Comparison of ENCODE assay signal across 13 cellular contexts in genomic region chr12:591571-592505, GRCh38.
DNase-seq lines count a peak whose midpoint lies in the region; ATAC-seq and TF ChIP-seq lines count a peak whose summit lies in the region.
"Had no signal": no experiment of that assay in that cellular context is flagged by ENCODE, and none has a peak within 500 bp of the region (broad histone marks: within the 10 kb centered on the region; RNA-seq: fewer than 3 reads in every experiment).

No MANE protein-coding gene starts in this region.

- no peak for ATAC-seq in HG03095 (IDR thresholded peaks at IDR 0.05; ENCODE audit: unreplicated experiment)

- H3K36me3 ChIP-seq in adrenal gland (replicated peaks in 1 of 2), result no peaks in the 10 kb centered on the region
- no peaks in the 10 kb centered on the region for H3K36me3 ChIP-seq in liver (ENCODE audit: control insufficient read depth in 4 of 4, insufficient read depth in 3 of 4, low read depth in 1 of 4, low read length in 3 of 4)
- H3K36me3 ChIP-seq: prostate gland had no signal

- peak overlapping the region; percentile 16 to 66 (median 50) for H3K27ac ChIP-seq in adrenal gland
- no peak overlapping the region for H3K27ac ChIP-seq in liver (ENCODE audit: low read depth in 1 of 2, low read length in 2 of 2)
- H3K27ac ChIP-seq in RWPE1, result no peak overlapping the region
- H3K27ac ChIP-seq: 22Rv1, prostate gland had no signal

- TF ChIP-seq RAD21 in liver (IDR thresholded peaks at IDR 0.05), result no peak

- no peak overlapping the region for H3K4me3 ChIP-seq in adrenal gland
- no peak overlapping the region for H3K4me3 ChIP-seq in liver (ENCODE audit: low read depth in 1 of 3, low read length in 3 of 3)
- H3K4me3 ChIP-seq: prostate gland had no signal

- POLR2A ChIA-PET in RWPE1 (lab: Yijun Ruan, JAX; ENCODE audit: low non-redundant PET), result no interaction called here

- H3K27me3 ChIP-seq in adrenal gland (no peaks in the 10 kb centered on the region), liver (ENCODE audit: control insufficient read depth in 4 of 4, insufficient read depth in 4 of 4, low read length in 3 of 4) (no peaks in the 10 kb centered on the region)

- TF ChIP-seq CTCF in adrenal gland (IDR thresholded peaks at IDR 0.05) (peak in 1 of 6 experiments; percentile 0), liver (IDR thresholded peaks at IDR 0.05; ENCODE audit: low read depth, low read length, missing input control) (no peak), RWPE1 (conservative IDR thresholded peaks at IDR 0.05; ENCODE audit: low read depth) (no peak)

- H3K4me1 ChIP-seq in adrenal gland (replicated peaks in 1 of 2) (peaks cover 13 to 14% of the 10 kb centered on the region in 2 donors), liver (ENCODE audit: control insufficient read depth in 4 of 4, insufficient read depth in 4 of 4, low read length in 3 of 4) (peaks cover 0 to 6% (median 5%) of the 10 kb centered on the region in 4 donors)
- H3K4me1 ChIP-seq: Caco-2, prostate gland had no signal

- CTCF ChIA-PET in RWPE1 (lab: Yijun Ruan, JAX), result no interaction called here

- intact Hi-C loops in adrenal gland (cut with DNase I), result no loop called here

- no peaks in the 10 kb centered on the region for H3K9me3 ChIP-seq in adrenal gland (replicated peaks in 1 of 3)
- no peaks in the 10 kb centered on the region for H3K9me3 ChIP-seq in liver (ENCODE audit: control insufficient read depth in 4 of 4, low read length in 3 of 4)
- H3K9me3 ChIP-seq: prostate gland had no signal

- DNase-seq in NCI-H146 (lab: John Stamatoyannopoulos, UW), result peak; percentile 39
- DNase-seq in NCI-H146 treated with DMSO at 0.1 percent for 48 hours (lab: John Stamatoyannopoulos, UW; ENCODE audit: unreplicated experiment), result no peak
- DNase-seq in adrenal gland, result peak; percentile 54 to 94 (median 88)
- no peak for DNase-seq in GM19238 (ENCODE audit: insufficient read length, low spot score)
- no peak for DNase-seq in NCI-H128 (lab: John Stamatoyannopoulos, UW; ENCODE audit: unreplicated experiment)
- DNase-seq in RWPE1 (ENCODE audit: low spot score), result no peak
- DNase-seq: midbrain, NCI-H226 had no signal

- TF ChIP-seq POLR2A in adrenal gland (IDR thresholded peaks at IDR 0.05), result peak in 1 of 2 donors; percentile 8

- no peak overlapping the region for H3K9ac ChIP-seq in liver (ENCODE audit: low read depth in 1 of 2, low read length in 2 of 2)

- 41 to 61% (median 46%) methylated on average over 15 to 22 of the region's 22 CpGs for WGBS in adrenal gland, 4 donors
- 74% methylated on average over 22 of the region's 22 CpGs for WGBS in liver

TF ChIP-seq in liver, 16 proteins besides CTCF, POLR2A, EP300 and RAD21:
- TF ChIP-seq HNF4G (IDR thresholded peaks at IDR 0.05) (no peak), NR2F2 (IDR thresholded peaks at IDR 0.05) (peak; percentile 70), SP1 (IDR thresholded peaks at IDR 0.05) (no peak), FOXA2 (IDR thresholded peaks at IDR 0.05) (no peak), JUND (IDR thresholded peaks at IDR 0.05) (no peak), MAX (IDR thresholded peaks at IDR 0.05) (no peak)

Comparison
In these comparisons a context has a peak if more than half of its experiments do, and no peak if none do; other contexts are left out.
1. DNase-seq: peak in NCI-H146 (single experiment) and adrenal gland (7 of 7); none in NCI-H146 treated with DMSO at 0.1 percent for 48 hours (single experiment), GM19238 (single experiment), NCI-H128 (single experiment) and RWPE1 (single experiment).
2. H3K27ac ChIP-seq: peak in adrenal gland (5 of 5); none in liver (0 of 2) and RWPE1 (single experiment).